9 cellular contexts compared by ENCODE assay signal in genomic region chr2:121709776-121710469, GRCh38.
"Had no signal": no experiment of that assay in that cellular context is flagged by ENCODE, and none has a peak within 500 bp of the region (broad histone marks: within the 10 kb centered on the region; RNA-seq: fewer than 3 reads in every experiment).

No MANE protein-coding gene starts in this region.

- ATAC-seq: activated CD4-positive, CD25-positive, alpha-beta regulatory T cell treated with anti-CD3 and anti-CD28 coated beads, Interleukin-2, amount 50 U/mL, for 24 hours; stimulated activated naive CD8-positive, alpha-beta T cell treated with anti-CD3 and anti-CD28 coated beads, Interleukin-15, amount 100 ng/mL, for 72 hours had no signal

- H3K27ac Mint-ChIP-seq: activated T-helper 1 cell treated with anti-CD3 and anti-CD28 coated beads, Interleukin-12 subunit alpha, Interleukin-12 subunit beta, Interleukin-2, Interleukin-4 antibody, amounts not matched to agents 30 ng/mL and 10 ng/mL and 1 ng/mL, durations not matched to agents 14 hours and 24 hours and 36 hours; mesothelial cell of epicardium; type B pancreatic cell had no signal

- H3K36me3 Mint-ChIP-seq: mesothelial cell of epicardium, type B pancreatic cell had no signal

- H3K9me3 Mint-ChIP-seq: activated T-helper 1 cell treated with anti-CD3 and anti-CD28 coated beads, Interleukin-12 subunit alpha, Interleukin-12 subunit beta, Interleukin-2, Interleukin-4 antibody, amounts not matched to agents 30 ng/mL and 10 ng/mL and 1 ng/mL, durations not matched to agents 14 hours and 24 hours and 36 hours; mesothelial cell of epicardium; stimulated activated naive CD8-positive, alpha-beta T cell treated with anti-CD3 and anti-CD28 coated beads, Interleukin-15, amount 100 ng/mL, for 72 hours; type B pancreatic cell had no signal

- H3K4me1 Mint-ChIP-seq: stimulated activated naive CD8-positive, alpha-beta T cell treated with anti-CD3 and anti-CD28 coated beads, Interleukin-15, amount 100 ng/mL, for 72 hours had no signal

- DNase-seq: activated naive CD4-positive, alpha-beta T cell treated with Interleukin-2 at 50 U/mL for 16 hours; anterior cingulate cortex; stimulated activated CD4-positive, alpha-beta T cell treated with anti-CD3 and anti-CD28 coated beads, Interleukin-1b, Interleukin-23, amount 100 ng/mL, for 48 hours; stimulated activated naive CD8-positive, alpha-beta T cell treated with anti-CD3 and anti-CD28 coated beads, Interleukin-15, amount 100 ng/mL, for 72 hours; T1000 had no signal

- H3K27me3 Mint-ChIP-seq: stimulated activated naive CD8-positive, alpha-beta T cell treated with anti-CD3 and anti-CD28 coated beads, Interleukin-15, amount 100 ng/mL, for 72 hours; type B pancreatic cell had no signal

- H3K4me3 Mint-ChIP-seq: activated T-helper 1 cell treated with anti-CD3 and anti-CD28 coated beads, Interleukin-12 subunit alpha, Interleukin-12 subunit beta, Interleukin-2, Interleukin-4 antibody, amounts not matched to agents 30 ng/mL and 10 ng/mL and 1 ng/mL, durations not matched to agents 14 hours and 24 hours and 36 hours; mesothelial cell of epicardium; stimulated activated naive CD8-positive, alpha-beta T cell treated with anti-CD3 and anti-CD28 coated beads, Interleukin-15, amount 100 ng/mL, for 72 hours; type B pancreatic cell had no signal
